ENCODE assay signal across 8 cellular contexts in genomic region chr2:190343500-190344274, GRCh38. TPM values are rescaled to one million over a fixed set of nuclear protein-coding genes. Genes with fewer than 3 reads are reported as not detected.
DNase-seq lines count a peak whose midpoint lies in the region; ATAC-seq and TF ChIP-seq lines count a peak whose summit lies in the region.

A gene with protein sequence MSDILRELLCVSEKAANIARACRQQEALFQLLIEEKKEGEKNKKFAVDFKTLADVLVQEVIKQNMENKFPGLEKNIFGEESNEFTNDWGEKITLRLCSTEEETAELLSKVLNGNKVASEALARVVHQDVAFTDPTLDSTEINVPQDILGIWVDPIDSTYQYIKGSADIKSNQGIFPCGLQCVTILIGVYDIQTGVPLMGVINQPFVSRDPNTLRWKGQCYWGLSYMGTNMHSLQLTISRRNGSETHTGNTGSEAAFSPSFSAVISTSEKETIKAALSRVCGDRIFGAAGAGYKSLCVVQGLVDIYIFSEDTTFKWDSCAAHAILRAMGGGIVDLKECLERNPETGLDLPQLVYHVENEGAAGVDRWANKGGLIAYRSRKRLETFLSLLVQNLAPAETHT (plus strand): TSS chr2:190343589. CDS start chr2:190360103, 16,514 bp downstream.

- peaks cover 2% of the 10 kb centered on the region for H3K27me3 Mint-ChIP-seq in CD8-positive, alpha-beta T cell (ENCODE audit: low read depth)
- peaks cover 0 to 3% (median 0%) of the 10 kb centered on the region in 5 donors for H3K27me3 Mint-ChIP-seq in naive thymus-derived CD8-positive, alpha-beta T cell

- peak; percentile 71 for ATAC-seq in CD8-positive, alpha-beta T cell
- peak; percentile 51 for ATAC-seq in HG03342 (IDR thresholded peaks at IDR 0.05; ENCODE audit: unreplicated experiment)
- peak; percentile 89 for ATAC-seq in Panc1
- peak; percentile 80 to 81 for ATAC-seq in naive thymus-derived CD8-positive, alpha-beta T cell

- peaks cover 13% of the 10 kb centered on the region for H3K4me1 ChIP-seq in CD8-positive, alpha-beta T cell (ENCODE audit: insufficient read depth, low read length)
- H3K4me1 ChIP-seq in Panc1 (ENCODE audit: control insufficient read depth, insufficient read depth, low read length) (peaks cover 6% of the 10 kb centered on the region), thyroid gland (peaks cover 17 to 21% of the 10 kb centered on the region in 2 donors)

- H3K4me3 Mint-ChIP-seq in CD8-positive, alpha-beta T cell, result peak within 1 kb of the TSS; percentile 89
- peak within 1 kb of the TSS; percentile 81 to 92 (median 90) for H3K4me3 Mint-ChIP-seq in naive thymus-derived CD8-positive, alpha-beta T cell

- peak within 1 kb of the TSS; percentile 75 for H3K27ac Mint-ChIP-seq in CD8-positive, alpha-beta T cell
- H3K27ac Mint-ChIP-seq in naive thymus-derived CD8-positive, alpha-beta T cell, result peak within 1 kb of the TSS; percentile 5 to 90 (median 73)

- no peaks in the 10 kb centered on the region for H3K9me3 Mint-ChIP-seq in CD8-positive, alpha-beta T cell
- no peaks in the 10 kb centered on the region for H3K9me3 Mint-ChIP-seq in naive thymus-derived CD8-positive, alpha-beta T cell

- 0 to 1% methylated on average over 19 to 56 of the region's 103 CpGs for WGBS in thyroid gland, 2 donors

- no peaks in the 10 kb centered on the region for H3K9me3 ChIP-seq in CD8-positive, alpha-beta T cell (ENCODE audit: low read length)
- H3K9me3 ChIP-seq in Panc1 (ENCODE audit: control insufficient read depth, insufficient read depth, low read depth, low read length), result no peaks in the 10 kb centered on the region
- no peaks in the 10 kb centered on the region for H3K9me3 ChIP-seq in thyroid gland

- CTCF ChIA-PET in CD8-positive, alpha-beta T cell (lab: Charles Lee), result interaction anchor here (0.6 to 3.6 kb wide), 9 partner anchors 11 to 787 kb away, joined by 3 to 8 read pairs (median 4); partner anchors contain the start of gene HIBCH
- CTCF ChIA-PET in Panc1 (lab: Charles Lee), result interaction anchor here (0.5 to 1.4 kb wide), 2 partner anchors 24 to 376 kb away, joined by 3 to 5 read pairs; partner anchors contain the start of gene HIBCH

- POLR2A ChIA-PET in CD8-positive, alpha-beta T cell (lab: Charles Lee), result interaction anchor here (0.6 to 4.2 kb wide), 4 partner anchors 17 to 190 kb away, joined by 3 to 17 read pairs (median 3); no protein-coding TSS in a partner anchor
- POLR2A ChIA-PET in Panc1 (lab: Charles Lee), result no interaction called here
- POLR2A ChIA-PET in naive thymus-derived CD8-positive, alpha-beta T cell (lab: Charles Lee), result interaction anchor here (1.1 to 1.7 kb wide), 4 partner anchors 13 to 24 kb away, joined by 3 to 7 read pairs (median 4); partner anchors contain the start of gene HIBCH

- peaks cover 10% of the 10 kb centered on the region for H3K4me1 Mint-ChIP-seq in CD8-positive, alpha-beta T cell (ENCODE audit: low read depth)
- H3K4me1 Mint-ChIP-seq in naive thymus-derived CD8-positive, alpha-beta T cell, result peaks cover 4 to 16% (median 11%) of the 10 kb centered on the region in 4 donors

- TF ChIP-seq POLR2A in thyroid gland (IDR thresholded peaks at IDR 0.05), result peak in 1 of 2 donors; percentile 80

- peak within 1 kb of the TSS; percentile 19 for H3K27ac ChIP-seq in CD8-positive, alpha-beta T cell (ENCODE audit: low read depth, low read length)
- H3K27ac ChIP-seq in Panc1 (ENCODE audit: low read length), result peak within 1 kb of the TSS; percentile 55
- H3K27ac ChIP-seq in thyroid gland, result peak within 1 kb of the TSS; percentile 86 to 94 (median 90)

- in situ Hi-C loops in Panc1 (cut with HindIII; ENCODE audit: low pct_unique_long_range_greater_than_20kb, low sequenced_read_pairs), result no loop called here

- peaks cover 2% of the 10 kb centered on the region for H3K36me3 Mint-ChIP-seq in CD8-positive, alpha-beta T cell
- H3K36me3 Mint-ChIP-seq in naive thymus-derived CD8-positive, alpha-beta T cell, result no peaks in the 10 kb centered on the region

- H3K36me3 ChIP-seq in CD8-positive, alpha-beta T cell (ENCODE audit: insufficient read depth, low read length), result no peaks in the 10 kb centered on the region
- H3K36me3 ChIP-seq in Panc1 (ENCODE audit: control insufficient read depth, insufficient read depth, low read length), result no peaks in the 10 kb centered on the region; the same call in 1 of the 2 replicates
- no peaks in the 10 kb centered on the region for H3K36me3 ChIP-seq in thyroid gland

- no peak for TF ChIP-seq CTCF in CD8-positive, alpha-beta T cell (IDR thresholded peaks at IDR 0.05)
- no peak for TF ChIP-seq CTCF in Panc1 (IDR thresholded peaks at IDR 0.05)
- TF ChIP-seq CTCF in fibroblast of pulmonary artery (IDR thresholded peaks at IDR 0.05; ENCODE audit: low read length, missing control alignments), result no peak
- TF ChIP-seq CTCF in thyroid gland (IDR thresholded peaks at IDR 0.05), result no peak

- peak within 1 kb of the TSS; percentile 74 for H3K4me3 ChIP-seq in CD8-positive, alpha-beta T cell (ENCODE audit: low read depth, low read length)
- H3K4me3 ChIP-seq in Panc1 (ENCODE audit: low read depth in 2 of 2, low read length in 2 of 2) (peak within 1 kb of the TSS; percentile 62 to 67), fibroblast of pulmonary artery (replicated peaks; ENCODE audit: low read depth, low read length) (peak within 1 kb of the TSS; percentile 67), thyroid gland (replicated peaks in 1 of 3) (peak within 1 kb of the TSS; percentile 56 to 94 (median 70))

- no peaks in the 10 kb centered on the region for H3K27me3 ChIP-seq in CD8-positive, alpha-beta T cell (ENCODE audit: insufficient read depth, low read length)
- no peaks in the 10 kb centered on the region for H3K27me3 ChIP-seq in Panc1 (ENCODE audit: control insufficient read depth, insufficient read depth, low read length)
- H3K27me3 ChIP-seq in thyroid gland, result no peaks in the 10 kb centered on the region

- BruUV-seq in Panc1 (replicated peaks; lab: Mats Ljungman, UMichigan), result no TSS peak

- intact Hi-C loops in CD8-positive, alpha-beta T cell (cut with DNase I, micrococcal nuclease), result loop anchor here in 1 of 2 experiments (2.0 kb wide), 2 partner anchors 17 to 25 kb away; partner anchors contain the start of gene HIBCH
- intact Hi-C loops in Panc1 (cut with micrococcal nuclease; ENCODE audit: unreplicated experiment) (no loop called here), thyroid gland (cut with DNase I) (no loop called here)

- DNase-seq in CD8-positive, alpha-beta T cell, result peak; percentile 5 to 62 (median 36)
- peak; percentile 23 for DNase-seq in GM19240 (ENCODE audit: insufficient read length, low spot score)
- no peak for DNase-seq in Panc1 (ENCODE audit: low read depth, low spot score)
- peak; percentile 78 for DNase-seq in activated effector memory CD4-positive, alpha-beta T cell treated with anti-CD3 and anti-CD28 coated beads, Interleukin-2, amount 50 U/mL, for 16 hours
- peak; percentile 74 for DNase-seq in fibroblast of pulmonary artery (ENCODE audit: low read depth)
- peak; percentile 16 to 68 (median 28) for DNase-seq in naive thymus-derived CD8-positive, alpha-beta T cell
- peak; percentile 74 to 78 for DNase-seq in thyroid gland

RNA-seq across cellular contexts. Expression of the gene that starts here (rescaled TPM):
- total RNA-seq in CD8-positive, alpha-beta T cell, result 1 to 10 TPM; 1.6 to 2.9 TPM
- total RNA-seq in Panc1 (2021; ENCODE audit: unreplicated experiment) (10.8 TPM), thyroid gland (10 to 100 TPM; 15.6 to 45.3 (median 21.2) TPM)
- 6.8 TPM for polyA plus RNA-seq in Panc1 (2012; ENCODE audit: insufficient read length)
- 1 to 10 TPM; 2.2 to 3.6 TPM for total RNA-seq in naive thymus-derived CD8-positive, alpha-beta T cell
- 1 to 10 TPM; 1.2 to 2.8 (median 2.7) TPM for polyA plus RNA-seq in naive thymus-derived CD8-positive, alpha-beta T cell

Comparison
In these comparisons a context has a peak if more than half of its experiments do, and no peak if none do; other contexts are left out.
1. H3K27ac ChIP-seq: peak in every context shown above with its lines; median percentile 90 in thyroid gland; 55 in Panc1; 19 in CD8-positive, alpha-beta T cell.